21 cellular contexts compared by ENCODE assay signal in genomic region chr6:159082039-159082815, GRCh38. TPM values are rescaled to one million over a fixed set of nuclear protein-coding genes. Genes with fewer than 3 reads are reported as not detected.
"Had no signal": no experiment of that assay in that cellular context is flagged by ENCODE, and none has a peak within 500 bp of the region (broad histone marks: within the 10 kb centered on the region; RNA-seq: fewer than 3 reads in every experiment).

No MANE protein-coding gene starts in this region.

- H3K27ac Mint-ChIP-seq: activated CD4-positive, alpha-beta T cell treated with anti-CD3 and anti-CD28 coated beads, Interleukin-2, amount 10 ng/mL, durations not matched to agents 7 days and 5 days; activated naive CD4-positive, alpha-beta T cell treated with anti-CD3 and anti-CD28 coated beads, Interleukin-2, amount 50 U/mL, for 24 hours; activated T-cell treated with anti-CD3 and anti-CD28 coated beads, Interleukin-2, amount 50 U/mL, for 72 hours; dendritic cell treated with granulocyte-macrophage colony-stimulating factor and Interleukin-4, amounts not matched to agents 40 ng/mL and 50 ng/mL, for 4 days had no signal

- H3K27ac ChIP-seq: cardiac muscle cell, esophagus muscularis mucosa, gastroesophageal sphincter, heart right ventricle, left lung, suprapubic skin, transverse colon, vagina had no signal

- H3K36me3 Mint-ChIP-seq: activated naive CD4-positive, alpha-beta T cell treated with anti-CD3 and anti-CD28 coated beads, Interleukin-2, amount 50 U/mL, for 24 hours had no signal

- H3K27me3 ChIP-seq: cardiac muscle cell, left lung, transverse colon, vagina had no signal

- H3K9me3 Mint-ChIP-seq: activated naive CD4-positive, alpha-beta T cell treated with anti-CD3 and anti-CD28 coated beads, Interleukin-2, amount 50 U/mL, for 24 hours; dendritic cell treated with granulocyte-macrophage colony-stimulating factor and Interleukin-4, amounts not matched to agents 40 ng/mL and 50 ng/mL, for 4 days had no signal

- H3K4me1 ChIP-seq: gastroesophageal sphincter, suprapubic skin, transverse colon, vagina had no signal

- H3K27me3 Mint-ChIP-seq: activated naive CD4-positive, alpha-beta T cell treated with anti-CD3 and anti-CD28 coated beads, Interleukin-2, amount 50 U/mL, for 24 hours; dendritic cell treated with granulocyte-macrophage colony-stimulating factor and Interleukin-4, amounts not matched to agents 40 ng/mL and 50 ng/mL, for 4 days had no signal

- H3K4me3 ChIP-seq: cardiac muscle cell, esophagus muscularis mucosa, gastroesophageal sphincter, heart right ventricle, left lung, suprapubic skin, transverse colon, vagina had no signal

- DNase-seq: activated CD4-positive, alpha-beta T cell treated with anti-CD3 and anti-CD28 coated beads, Interleukin-2, amount 10 ng/mL, durations not matched to agents 7 days and 5 days; activated CD8-positive, alpha-beta memory T cell treated with anti-CD3 and anti-CD28 coated beads for 24 hours; activated effector memory CD4-positive, alpha-beta T cell treated with anti-CD3 and anti-CD28 coated beads, Interleukin-2, amount 50 U/mL, for 16 hours; activated T-cell treated with anti-CD3 and anti-CD28 coated beads, Interleukin-2, amount 50 U/mL, for 72 hours; effector CD8-positive, alpha-beta T cell; heart right ventricle; left lung; retina; stimulated activated naive CD4-positive, alpha-beta T cell treated with Interleukin-2 at 50 U/mL for 16 hours; T1000; transverse colon had no signal

- H3K36me3 ChIP-seq: cardiac muscle cell, esophagus muscularis mucosa, gastroesophageal sphincter, heart right ventricle, left lung, suprapubic skin, transverse colon, vagina had no signal

- H3K9me3 ChIP-seq: esophagus muscularis mucosa, gastroesophageal sphincter, heart right ventricle, left lung, suprapubic skin, transverse colon, vagina had no signal

- FAIRE-seq: endothelial cell of umbilical vein had no signal

- H3K4me3 Mint-ChIP-seq: activated CD4-positive, alpha-beta T cell treated with anti-CD3 and anti-CD28 coated beads, Interleukin-2, amount 10 ng/mL, durations not matched to agents 7 days and 5 days; activated naive CD4-positive, alpha-beta T cell treated with anti-CD3 and anti-CD28 coated beads, Interleukin-2, amount 50 U/mL, for 24 hours; activated T-cell treated with anti-CD3 and anti-CD28 coated beads, Interleukin-2, amount 50 U/mL, for 72 hours; dendritic cell treated with granulocyte-macrophage colony-stimulating factor and Interleukin-4, amounts not matched to agents 40 ng/mL and 50 ng/mL, for 4 days; neural crest cell had no signal

- ATAC-seq: activated CD4-positive, CD25-positive, alpha-beta regulatory T cell treated with anti-CD3 and anti-CD28 coated beads, Interleukin-2, amount 50 U/mL, for 24 hours; activated T-cell treated with anti-CD3 and anti-CD28 coated beads, Interleukin-2, amount 50 U/mL, for 72 hours; gastroesophageal sphincter; heart right ventricle had no signal

RNA-seq across cellular contexts. Expression of gene TAGAP, which starts 37.4 kb away (rescaled TPM):
- polyA plus RNA-seq: cardiac muscle cell, endothelial cell of umbilical vein had no signal
